In the genomic region with DNA sequence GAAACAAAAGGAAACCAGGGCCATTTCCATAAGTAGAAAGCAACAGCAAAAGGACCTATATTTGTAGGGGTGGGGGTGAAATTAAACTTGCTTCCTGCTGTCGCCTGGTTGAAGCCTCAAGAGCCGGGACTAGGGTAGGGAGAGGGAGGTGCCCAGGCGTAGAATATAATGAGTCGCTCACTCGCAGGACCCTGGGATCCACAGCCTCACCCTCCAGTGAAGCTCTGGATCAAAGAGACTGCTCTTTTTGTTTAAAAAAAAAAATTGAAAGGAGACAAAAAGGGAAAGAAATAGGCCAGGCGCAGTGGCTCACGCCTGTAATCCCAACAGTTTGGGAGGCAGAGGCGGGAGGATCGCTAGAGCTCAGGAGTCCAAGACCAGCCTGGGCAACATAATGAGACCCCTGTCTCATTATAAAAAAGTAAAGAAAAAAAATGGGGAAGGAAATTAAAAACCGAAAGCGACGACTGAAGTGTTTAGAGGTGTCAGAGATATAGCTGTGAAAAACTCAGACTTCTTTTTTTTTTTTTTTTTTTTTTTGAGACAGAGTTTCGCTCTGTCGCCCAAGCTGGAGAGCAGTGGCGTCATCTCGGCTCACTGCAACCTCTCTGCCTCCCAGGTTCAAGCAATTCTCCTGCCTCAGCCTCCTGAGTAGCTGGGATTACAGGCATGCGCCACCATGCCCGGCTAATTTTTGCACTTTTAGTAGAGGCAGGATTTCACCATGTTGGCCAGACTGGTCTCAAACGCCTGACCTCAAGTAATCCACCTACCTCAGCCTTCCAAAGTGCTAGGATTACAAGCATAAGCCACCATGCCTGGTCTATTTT, we compare ENCODE assay signal across 9 cellular contexts. TPM values are rescaled to one million over a fixed set of nuclear protein-coding genes. Genes with fewer than 3 reads are reported as not detected.
A peak's percentile ranks its signal among the peaks of the same experiment; 100 is the strongest.
DNase-seq lines count a peak whose midpoint lies in the region; ATAC-seq and TF ChIP-seq lines count a peak whose summit lies in the region.
"Had no signal": no experiment of that assay in that cellular context is flagged by ENCODE, and none has a peak within 500 bp of the region (broad histone marks: within the 10 kb centered on the region; RNA-seq: fewer than 3 reads in every experiment).

No MANE protein-coding gene starts in this region.

- DNase-seq in left ventricle myocardium inferior (no peak), Right ventricle myocardium inferior (ENCODE audit: missing footprints) (no peak), COR-L47 (lab: John Stamatoyannopoulos, UW) (no peak), NCI-H526 (lab: John Stamatoyannopoulos, UW) (no peak), foreskin melanocyte (no peak)
- DNase-seq in activated T-helper 9 cell treated with anti-CD3 and anti-CD28 coated beads, Interleukin-2, amount 50 U/mL, for 16 hours (ENCODE audit: low read depth): peak; percentile 46

- H3K9me3 ChIP-seq in left ventricle myocardium inferior (replicated peaks) (no peaks in the 10 kb centered on the region), mononuclear cell (ENCODE audit: low read depth, low read length) (no peaks in the 10 kb centered on the region)

- H3K4me3 ChIP-seq in left ventricle myocardium inferior: peak overlapping the region; percentile 15
- H3K4me3 ChIP-seq in mononuclear cell (ENCODE audit: low read length): peak overlapping the region; percentile 32

- ATAC-seq in Right ventricle myocardium inferior (no peak), HG03039 (IDR thresholded peaks at IDR 0.05; ENCODE audit: unreplicated experiment) (no peak)

- H3K4me1 ChIP-seq in left ventricle myocardium inferior: peaks cover 24% of the 10 kb centered on the region
- peaks cover 97% of the 10 kb centered on the region for H3K4me1 ChIP-seq in mononuclear cell (ENCODE audit: insufficient read depth, low read length)

- no peaks in the 10 kb centered on the region for H3K36me3 ChIP-seq in left ventricle myocardium inferior

- intact Hi-C loops in left ventricle myocardium inferior (cut with micrococcal nuclease) (no loop called here), Right ventricle myocardium inferior (cut with DNase I) (no loop called here)

- no peak for TF ChIP-seq CTCF in left ventricle myocardium inferior (IDR thresholded peaks at IDR 0.05; ENCODE audit: borderline replicate concordance)

- H3K27me3 ChIP-seq in left ventricle myocardium inferior (ENCODE audit: low read depth): no peaks in the 10 kb centered on the region
- H3K27me3 ChIP-seq in mononuclear cell (ENCODE audit: insufficient read depth, low read length): no peaks in the 10 kb centered on the region

- peak overlapping the region; percentile 59 for H3K27ac ChIP-seq in left ventricle myocardium inferior (replicated peaks)
- H3K27ac ChIP-seq: C4-2B had no signal

RNA-seq across cellular contexts. Expression of a gene that starts 10.9 kb away (rescaled TPM):
- total RNA-seq in left ventricle myocardium inferior: 32.7 TPM
- total RNA-seq in Right ventricle myocardium inferior: 32.6 TPM
- total RNA-seq in mononuclear cell: 155 TPM

RNA-seq across cellular contexts. Expression of a gene that starts 48.8 kb away (rescaled TPM):
- 33.4 TPM for total RNA-seq in left ventricle myocardium inferior
- 32.2 TPM for total RNA-seq in Right ventricle myocardium inferior
- total RNA-seq in mononuclear cell: 123 TPM
